In the genomic region with DNA sequence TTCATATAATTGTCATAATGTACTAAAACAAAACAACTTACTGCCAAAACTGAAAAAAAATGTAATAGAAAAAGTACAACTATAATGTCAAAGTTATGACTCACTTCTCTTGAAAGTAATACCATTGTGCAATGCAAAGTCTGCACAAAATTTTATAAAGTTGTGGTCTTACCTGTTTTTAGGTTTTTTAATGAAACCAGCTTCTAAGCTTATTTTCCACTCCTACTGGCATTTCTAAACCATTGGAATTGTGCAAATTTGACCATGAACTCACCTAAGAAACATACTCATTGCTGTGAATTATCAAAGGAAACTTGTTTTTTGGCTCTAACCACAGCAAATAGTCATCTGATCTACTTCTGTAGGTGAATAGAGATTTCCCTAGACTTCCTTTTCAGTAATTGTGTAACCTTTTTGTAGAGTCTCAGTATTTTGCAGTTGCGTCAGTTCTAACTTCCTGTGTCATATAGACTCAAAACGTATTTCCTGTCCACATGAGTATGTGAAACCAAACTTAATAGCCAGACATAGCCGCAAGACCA, we compare ENCODE assay signal across 10 cellular contexts. TPM values are rescaled to one million over a fixed set of nuclear protein-coding genes. Genes with fewer than 3 reads are reported as not detected.
DNase-seq lines count a peak whose midpoint lies in the region; ATAC-seq and TF ChIP-seq lines count a peak whose summit lies in the region.
"Had no signal": no experiment of that assay in that cellular context is flagged by ENCODE, and none has a peak within 500 bp of the region (broad histone marks: within the 10 kb centered on the region; RNA-seq: fewer than 3 reads in every experiment).

No MANE protein-coding gene starts in this region.

- POLR2A ChIA-PET in A673 (lab: Charles Lee; ENCODE audit: low non-redundant PET): no interaction called here

- CTCF ChIA-PET in A673 (lab: Charles Lee): interaction anchor here (1.3 kb wide), 1 partner anchor 86 kb away, joined by 4 read pairs; no protein-coding TSS in a partner anchor

- BruUV-seq in A673 (replicated peaks; lab: Mats Ljungman, UMichigan): no TSS peak

- H3K27me3 ChIP-seq in A673 (replicated peaks; ENCODE audit: insufficient read depth, low read depth, low read length, poor library complexity) (no peaks in the 10 kb centered on the region), upper lobe of left lung (no peaks in the 10 kb centered on the region)

- WGBS in upper lobe of left lung, 2 donors: 43 to 48% methylated on average over 3 of the region's 3 CpGs

- intact Hi-C loops in A673 (cut with micrococcal nuclease; ENCODE audit: unreplicated experiment): no loop called here

- no peak for TF ChIP-seq CTCF in A673 (conservative IDR thresholded peaks at IDR 0.05; ENCODE audit: low read depth, low read length)
- TF ChIP-seq CTCF in upper lobe of left lung (IDR thresholded peaks at IDR 0.05): no peak

- H3K27ac Mint-ChIP-seq in activated naive CD4-positive, alpha-beta T cell treated with anti-CD3 and anti-CD28 coated beads, Interleukin-2, amount 50 U/mL, for 72 hours: peak overlapping the region; percentile 72 to 76

- H3K9me3 Mint-ChIP-seq in activated naive CD4-positive, alpha-beta T cell treated with anti-CD3 and anti-CD28 coated beads, Interleukin-2, amount 50 U/mL, for 72 hours: peaks cover 22 to 26% of the 10 kb centered on the region in 2 donors

- ATAC-seq in GM19455 (IDR thresholded peaks at IDR 0.05; ENCODE audit: unreplicated experiment) (peak; percentile 62), HG03565 (IDR thresholded peaks at IDR 0.05; ENCODE audit: unreplicated experiment) (peak; percentile 88), HG02884 (IDR thresholded peaks at IDR 0.05; ENCODE audit: unreplicated experiment) (no peak), upper lobe of left lung (ENCODE audit: low FRiP score in 2 of 2) (no peak)
- ATAC-seq in activated naive CD4-positive, alpha-beta T cell treated with anti-CD3 and anti-CD28 coated beads, Interleukin-2, amount 50 U/mL, for 72 hours: peak; percentile 95 to 98
- ATAC-seq: mucosa of descending colon had no signal

- TF ChIP-seq POLR2A in upper lobe of left lung (IDR thresholded peaks at IDR 0.05): no peak

- TF ChIP-seq EP300 in upper lobe of left lung (IDR thresholded peaks at IDR 0.05): no peak

- peaks cover 0 to 17% of the 10 kb centered on the region in 2 donors for H3K36me3 Mint-ChIP-seq in activated naive CD4-positive, alpha-beta T cell treated with anti-CD3 and anti-CD28 coated beads, Interleukin-2, amount 50 U/mL, for 72 hours

- H3K27ac ChIP-seq in A673 (ENCODE audit: low read depth, low read length, poor library complexity, severe bottlenecking): no peak overlapping the region
- no peak overlapping the region for H3K27ac ChIP-seq in upper lobe of left lung

- DNase-seq in A673 (ENCODE audit: low spot score) (peak; percentile 53), NCI-H1694 (lab: John Stamatoyannopoulos, UW) (no peak), upper lobe of left lung (no peak)
- DNase-seq in activated naive CD4-positive, alpha-beta T cell treated with anti-CD3 and anti-CD28 coated beads, Interleukin-2, amount 50 U/mL, for 72 hours (ENCODE audit: low spot score in 2 of 2): peak in 1 of 2 donors; percentile 3
- DNase-seq in stimulated activated CD4-positive, alpha-beta T cell treated with anti-CD3 and anti-CD28 coated beads, Interleukin-4, amount 100 ng/mL, for 24 hours: no peak
- DNase-seq: DMS79, mucosa of descending colon had no signal

- no peak overlapping the region for H3K4me3 ChIP-seq in A673 (ENCODE audit: low read depth, low read length, poor library complexity, severe bottlenecking)
- no peak overlapping the region for H3K4me3 ChIP-seq in upper lobe of left lung
- H3K4me3 ChIP-seq: mucosa of descending colon had no signal

- H3K9me3 ChIP-seq in A673 (ENCODE audit: low read depth, low read length, poor library complexity, severe bottlenecking) (no peaks in the 10 kb centered on the region), upper lobe of left lung (no peaks in the 10 kb centered on the region)
- H3K9me3 ChIP-seq: mucosa of descending colon had no signal

- peaks cover 11% of the 10 kb centered on the region for H3K4me1 ChIP-seq in A673 (ENCODE audit: insufficient read depth, low read length, poor library complexity, severe bottlenecking)
- peaks cover 0 to 5% (median 3%) of the 10 kb centered on the region in 4 donors for H3K4me1 ChIP-seq in upper lobe of left lung

- H3K36me3 ChIP-seq in A673 (ENCODE audit: insufficient read depth, low read length, poor library complexity, severe bottlenecking) (no peaks in the 10 kb centered on the region), upper lobe of left lung (no peaks in the 10 kb centered on the region)

RNA-seq across cellular contexts. Expression of a gene that starts 31.9 kb away (rescaled TPM):
- total RNA-seq in A673 (2021) (33.6 and 36.3 TPM in 2 replicates), upper lobe of left lung (100 to 1,000 TPM in 5 of 6 donors, 10 to 100 TPM in 1; 92.3 to 293 (median 243) TPM)
- under 1 TPM in 1 of 2 donors, not detected in 1; 0.34 TPM for total RNA-seq in activated naive CD4-positive, alpha-beta T cell treated with anti-CD3 and anti-CD28 coated beads, Interleukin-2, amount 50 U/mL, for 72 hours

Comparison
In these comparisons a context has a peak if more than half of its experiments do, and no peak if none do; other contexts are left out.
1. ATAC-seq: peak in GM19455 (single experiment), HG03565 (single experiment) and activated naive CD4-positive, alpha-beta T cell treated with anti-CD3 and anti-CD28 coated beads, Interleukin-2, amount 50 U/mL, for 72 hours (2 of 2); none in HG02884 (single experiment) and upper lobe of left lung (0 of 2).
2. RNA of a gene that starts 31.9 kb away (total RNA-seq): 92.3 to 293 TPM in upper lobe of left lung and 33.6 to 36.3 TPM in A673; 0.34 TPM in activated naive CD4-positive, alpha-beta T cell treated with anti-CD3 and anti-CD28 coated beads, Interleukin-2, amount 50 U/mL, for 72 hours; every median in the first group is over 10 times any median in the second.